17 cellular contexts compared by ENCODE assay signal in genomic region chr9:108439967-108440366, GRCh38.
DNase-seq lines count a peak whose midpoint lies in the region; ATAC-seq and TF ChIP-seq lines count a peak whose summit lies in the region.
"Had no signal": no experiment of that assay in that cellular context is flagged by ENCODE, and none has a peak within 500 bp of the region (broad histone marks: within the 10 kb centered on the region; RNA-seq: fewer than 3 reads in every experiment).

No MANE protein-coding gene starts in this region.

- TF ChIP-seq CTCF in esophagus muscularis mucosa (IDR thresholded peaks at IDR 0.05) (no peak), omental fat pad (IDR thresholded peaks at IDR 0.05) (no peak)

- no peaks in the 10 kb centered on the region for H3K27me3 ChIP-seq in esophagus muscularis mucosa
- H3K27me3 ChIP-seq: BLaER1, gastrocnemius medialis, uterus had no signal

- intact Hi-C loops in esophagus muscularis mucosa (cut with DNase I): loop anchor here (10.0 kb wide), 1 partner anchor 125 kb away; no protein-coding TSS in a partner anchor

- H3K4me1 ChIP-seq in esophagus muscularis mucosa: peaks cover 0 to 48% (median 30%) of the 10 kb centered on the region in 4 donors
- H3K4me1 ChIP-seq: BLaER1, gastrocnemius medialis had no signal

- peak; percentile 61 for DNase-seq in AG20443 (ENCODE audit: low spot score)
- peak; percentile 47 for DNase-seq in RKO (ENCODE audit: low spot score)
- no peak for DNase-seq in esophagus muscularis mucosa (ENCODE audit: extremely low spot score)
- no peak for DNase-seq in omental fat pad (ENCODE audit: low spot score)
- no peak for DNase-seq in HEK293T (ENCODE audit: extremely low spot score)
- DNase-seq in D341Med (ENCODE audit: low spot score): no peak
- DNase-seq in stimulated activated CD4-positive, alpha-beta T cell treated with anti-CD3 and anti-CD28 coated beads, Interleukin-4, amount 100 ng/mL, for 1 hour: no peak
- DNase-seq: activated gamma-delta T cell treated with Interleukin-2 at 50 U/mL for 16 hours; gastrocnemius medialis; NCI-H2029; NK-92 treated with Interleukin-12 subunit alpha and Interleukin-12 subunit beta, amount 100 ng/mL, for 24 hours; stimulated activated CD4-positive, alpha-beta T cell treated with anti-CD3 and anti-CD28 coated beads, Interleukin-12 subunit alpha, Interleukin-12 subunit beta, amount 100 ng/mL, for 4 hours; T-helper 1 cell; uterus had no signal

- POLR2A ChIA-PET in HEK293T (lab: Yijun Ruan, JAX): no interaction called here

- H3K9me3 ChIP-seq in esophagus muscularis mucosa: no peaks in the 10 kb centered on the region
- H3K9me3 ChIP-seq: BLaER1, gastrocnemius medialis, uterus had no signal

- no peaks in the 10 kb centered on the region for H3K36me3 ChIP-seq in esophagus muscularis mucosa
- H3K36me3 ChIP-seq: BLaER1, gastrocnemius medialis, uterus had no signal

- H3K4me3 ChIP-seq in esophagus muscularis mucosa: no peak overlapping the region
- H3K4me3 ChIP-seq: BLaER1, gastrocnemius medialis, uterus had no signal

- ATAC-seq in omental fat pad (ENCODE audit: low FRiP score): peak; percentile 62
- no peak for ATAC-seq in HG03095 (IDR thresholded peaks at IDR 0.05; ENCODE audit: unreplicated experiment)
- ATAC-seq: gastrocnemius medialis had no signal

- CTCF ChIA-PET in HEK293T (lab: Yijun Ruan, JAX): no interaction called here

- H3K27ac ChIP-seq in esophagus muscularis mucosa (replicated peaks in 1 of 4): peak overlapping the region in 3 of 4 donors; percentile 20 to 54 (median 45)
- H3K27ac ChIP-seq: BLaER1, gastrocnemius medialis, KMS-11, uterus had no signal

- WGBS in esophagus muscularis mucosa: 56% methylated on average over 3 of the region's 3 CpGs

- TF ChIP-seq EP300 in esophagus muscularis mucosa (IDR thresholded peaks at IDR 0.05): no peak

- TF ChIP-seq POLR2A in esophagus muscularis mucosa (IDR thresholded peaks at IDR 0.05; ENCODE audit: low read depth): no peak

TF ChIP-seq in HEK293T, 16 proteins besides CTCF, POLR2A, EP300 and RAD21:
- no peak for TF ChIP-seq ELF4 (IDR thresholded peaks at IDR 0.05)
- no peak for TF ChIP-seq ZNF384 (IDR thresholded peaks at IDR 0.05)

Comparison
In these comparisons a context has a peak if more than half of its experiments do, and no peak if none do; other contexts are left out.
1. DNase-seq: peak in AG20443 (single experiment) and RKO (single experiment); none in esophagus muscularis mucosa (single experiment), omental fat pad (single experiment), HEK293T (single experiment), D341Med (single experiment) and stimulated activated CD4-positive, alpha-beta T cell treated with anti-CD3 and anti-CD28 coated beads, Interleukin-4, amount 100 ng/mL, for 1 hour (single experiment).